Comparison of ENCODE assay signal across 1 cellular context in genomic region chr2:27390822-27391679, GRCh38.
TF ChIP-seq lines count a peak whose summit lies in the region.

No MANE protein-coding gene starts in this region.

TF ChIP-seq in GM12878, 131 proteins besides CTCF, POLR2A, EP300 and RAD21:
- TF ChIP-seq ZBTB33 (IDR thresholded peaks at IDR 0.05) = no peak
